ENCODE assay signal across 23 cellular contexts in genomic region chr21:32514275-32515055, GRCh38.
"Had no signal": no experiment of that assay in that cellular context is flagged by ENCODE, and none has a peak within 500 bp of the region (broad histone marks: within the 10 kb centered on the region; RNA-seq: fewer than 3 reads in every experiment).

No MANE protein-coding gene starts in this region.

- H3K9ac ChIP-seq: neural progenitor cell had no signal

- DNase-seq: activated CD4-positive, alpha-beta T cell treated with anti-CD3 and anti-CD28 coated beads for 4 hours; activated CD4-positive, alpha-beta T cell treated with anti-CD3 and anti-CD28 coated beads, Interleukin-2, amount 50 U/mL, for 4 hours; activated CD4-positive, CD25-positive, alpha-beta regulatory T cell; activated gamma-delta T cell; activated naive CD4-positive, alpha-beta T cell treated with anti-CD3 and anti-CD28 coated beads, Interleukin-2, amount 10 ng/mL, durations not matched to agents 7 days and 5 days; activated naive CD8-positive, alpha-beta T cell treated with anti-CD3 and anti-CD28 coated beads, Interleukin-2, amount 10 ng/mL, durations not matched to agents 7 days and 5 days; brain microvascular endothelial cell; effector CD4-positive, alpha-beta T cell; esophagus squamous epithelium; foreskin melanocyte; glutamatergic neuron; left lung; lower lobe of right lung; mesenchymal stem cell; naive thymus-derived CD8-positive, alpha-beta T cell; occipital lobe; stimulated activated CD4-positive, alpha-beta T cell treated with anti-CD3 and anti-CD28 coated beads, Interleukin-2, amount 100 ng/mL, for 48 hours; stimulated activated naive CD4-positive, alpha-beta T cell treated with Interleukin-2 at 50 U/mL for 16 hours had no signal

- H3K36me3 ChIP-seq: brain microvascular endothelial cell, neural progenitor cell, right atrium auricular region had no signal

- H3K4me3 ChIP-seq: ascending aorta, esophagus squamous epithelium, left lung, lower lobe of right lung, neural progenitor cell, right atrium auricular region, thoracic aorta had no signal

- H3K27me3 ChIP-seq: ascending aorta, brain microvascular endothelial cell, esophagus squamous epithelium, left lung, neural progenitor cell, right atrium auricular region had no signal

- H3K4me1 ChIP-seq: ascending aorta, neural progenitor cell had no signal

- H3K27ac ChIP-seq: ascending aorta, brain microvascular endothelial cell, epithelial cell of prostate, esophagus squamous epithelium, left lung, lower lobe of right lung, neural progenitor cell, right atrium auricular region, thoracic aorta had no signal

- H3K9me3 ChIP-seq: ascending aorta, esophagus squamous epithelium, left lung, right atrium auricular region, thoracic aorta had no signal

- H2AFZ ChIP-seq: neural progenitor cell had no signal

- H3K4me2 ChIP-seq: neural progenitor cell had no signal
